In the genomic region with DNA sequence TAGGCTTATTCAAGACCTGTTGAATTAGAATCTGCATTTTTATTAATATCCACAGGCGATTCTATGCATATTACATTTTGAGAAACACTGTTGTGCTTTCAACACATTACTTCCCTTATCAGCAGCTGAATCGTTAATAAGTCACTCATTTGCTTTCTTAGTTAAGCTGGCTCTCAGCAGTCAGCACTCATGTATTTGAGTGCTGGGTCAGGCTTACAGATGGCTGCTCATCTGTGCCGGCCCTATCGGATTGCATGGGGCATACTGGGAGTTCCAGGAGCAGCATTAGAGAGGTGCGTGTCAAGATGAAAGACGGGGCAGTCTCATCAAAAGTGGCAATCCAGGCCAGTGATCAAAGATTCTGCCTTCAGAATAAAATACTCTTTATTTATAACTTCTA, we compare ENCODE assay signal across 34 cellular contexts. TPM values are rescaled to one million over a fixed set of nuclear protein-coding genes. Genes with fewer than 3 reads are reported as not detected.
DNase-seq lines count a peak whose midpoint lies in the region; ATAC-seq and TF ChIP-seq lines count a peak whose summit lies in the region.
"Had no signal": no experiment of that assay in that cellular context is flagged by ENCODE, and none has a peak within 500 bp of the region (broad histone marks: within the 10 kb centered on the region; RNA-seq: fewer than 3 reads in every experiment).

No MANE protein-coding gene starts in this region.

- H3K9me3 Mint-ChIP-seq in progenitor cell of endocrine pancreas (ENCODE audit: low read depth), result no peaks in the 10 kb centered on the region
- H3K9me3 Mint-ChIP-seq: brain; CD4-positive, alpha-beta memory T cell; H9; mesothelial cell of epicardium had no signal

- no peaks in the 10 kb centered on the region for H3K36me3 ChIP-seq in endocrine pancreas (ENCODE audit: control insufficient read depth, insufficient read depth, low read length)
- H3K36me3 ChIP-seq in osteoblast (ENCODE audit: insufficient read depth, low read length), result no peaks in the 10 kb centered on the region
- H3K36me3 ChIP-seq: gastrocnemius medialis, suprapubic skin had no signal

- H3K27ac Mint-ChIP-seq in progenitor cell of endocrine pancreas, result peak overlapping the region; percentile 38
- H3K27ac Mint-ChIP-seq: activated CD4-positive, alpha-beta T cell treated with anti-CD3 and anti-CD28 coated beads for 36 hours; activated CD8-positive, alpha-beta T cell treated with anti-CD3 and anti-CD28 coated beads, Interleukin-2, amount 10 ng/mL, durations not matched to agents 7 days and 5 days; brain; CD4-positive, alpha-beta memory T cell; H9; mesothelial cell of epicardium; naive thymus-derived CD4-positive, alpha-beta T cell had no signal

- peaks cover 3% of the 10 kb centered on the region for H3K4me1 ChIP-seq in endocrine pancreas (ENCODE audit: control insufficient read depth, insufficient read depth, low read length)
- no peaks in the 10 kb centered on the region for H3K4me1 ChIP-seq in osteoblast (ENCODE audit: insufficient read depth, low read length)
- H3K4me1 ChIP-seq: gastrocnemius medialis, suprapubic skin had no signal

- H3K9me3 ChIP-seq in endocrine pancreas (ENCODE audit: control insufficient read depth, low read length), result no peaks in the 10 kb centered on the region
- H3K9me3 ChIP-seq in osteoblast (ENCODE audit: low read depth, low read length), result no peaks in the 10 kb centered on the region
- H3K9me3 ChIP-seq: gastrocnemius medialis, suprapubic skin had no signal

- no peaks in the 10 kb centered on the region for H3K36me3 Mint-ChIP-seq in progenitor cell of endocrine pancreas (ENCODE audit: insufficient read depth)
- H3K36me3 Mint-ChIP-seq: brain; CD4-positive, alpha-beta memory T cell; mesothelial cell of epicardium; naive thymus-derived CD4-positive, alpha-beta T cell had no signal

- H3K4me1 Mint-ChIP-seq in progenitor cell of endocrine pancreas (ENCODE audit: low read depth), result peaks cover 10% of the 10 kb centered on the region
- H3K4me1 Mint-ChIP-seq: activated CD4-positive, alpha-beta T cell treated with anti-CD3 and anti-CD28 coated beads for 36 hours; brain; CD4-positive, alpha-beta memory T cell; H9; mesothelial cell of epicardium; naive thymus-derived CD4-positive, alpha-beta T cell had no signal

- H3K4me3 ChIP-seq in endocrine pancreas (ENCODE audit: control insufficient read depth, insufficient read depth, low read length) (peak overlapping the region; percentile 1), osteoblast (ENCODE audit: insufficient read depth, low read length) (no peak overlapping the region)
- H3K4me3 ChIP-seq: gastrocnemius medialis, GM12878, skin epidermis, suprapubic skin had no signal

- H3K79me2 ChIP-seq in osteoblast (ENCODE audit: insufficient read depth, low read length), result no peaks in the 10 kb centered on the region

- ATAC-seq in GM19463 (IDR thresholded peaks at IDR 0.05; ENCODE audit: unreplicated experiment), result no peak
- ATAC-seq: activated CD4-positive, alpha-beta T cell treated with anti-CD3 and anti-CD28 coated beads for 36 hours; activated CD8-positive, alpha-beta T cell treated with anti-CD3 and anti-CD28 coated beads, Interleukin-2, amount 10 ng/mL, durations not matched to agents 7 days and 5 days; gastrocnemius medialis; GM12878; left ventricle myocardium superior; naive thymus-derived CD4-positive, alpha-beta T cell had no signal

- no peak overlapping the region for H3K4me2 ChIP-seq in osteoblast (ENCODE audit: insufficient read depth, low read length)

- DNase-seq in DMS53 treated with DMSO at 0.1 percent for 48 hours (lab: John Stamatoyannopoulos, UW; ENCODE audit: unreplicated experiment), result peak; percentile 76
- peak; percentile 91 for DNase-seq in left kidney (ENCODE audit: low read depth, low spot score)
- no peak for DNase-seq in progenitor cell of endocrine pancreas (ENCODE audit: low spot score, unreplicated experiment)
- DNase-seq in midbrain (lab: John Stamatoyannopoulos, UW), result no peak
- DNase-seq in osteoblast (ENCODE audit: insufficient read length, low spot score, missing footprints), result no peak
- DNase-seq: activated CD4-positive, alpha-beta T cell treated with anti-CD3 and anti-CD28 coated beads for 36 hours; activated CD8-positive, alpha-beta T cell treated with anti-CD3 and anti-CD28 coated beads, Interleukin-2, amount 10 ng/mL, durations not matched to agents 7 days and 5 days; activated naive CD4-positive, alpha-beta T cell treated with anti-CD3 and anti-CD28 coated beads, Interleukin-2, amount 50 U/mL, for 16 hours; CD4-positive, alpha-beta memory T cell; dermis blood vessel endothelial cell; gastrocnemius medialis; H9; hippocampal formation; left ventricle myocardium superior; MM.1S; naive thymus-derived CD4-positive, alpha-beta T cell; NCI-H1105 treated with DMSO at 0.1 percent for 48 hours; NCI-H187 treated with DMSO at 0.1 percent for 48 hours; NCI-H226; retina; SIG-M5; stimulated activated naive CD4-positive, alpha-beta T cell treated with Interleukin-2 at 50 U/mL for 16 hours had no signal

- no peak overlapping the region for H2AFZ ChIP-seq in osteoblast (ENCODE audit: low read length)

- no peak overlapping the region for H3K9ac ChIP-seq in endocrine pancreas (ENCODE audit: control insufficient read depth, insufficient read depth, low read length)

- no peak overlapping the region for H3K27ac ChIP-seq in osteoblast (ENCODE audit: low read depth, low read length)
- H3K27ac ChIP-seq: gastrocnemius medialis, HL-60, skin epidermis, suprapubic skin had no signal

- H3K27me3 Mint-ChIP-seq in progenitor cell of endocrine pancreas, result no peaks in the 10 kb centered on the region
- H3K27me3 Mint-ChIP-seq: activated CD4-positive, alpha-beta T cell treated with anti-CD3 and anti-CD28 coated beads for 36 hours; brain; CD4-positive, alpha-beta memory T cell had no signal

- H3K27me3 ChIP-seq in endocrine pancreas (ENCODE audit: control insufficient read depth, insufficient read depth, low read length) (no peaks in the 10 kb centered on the region), osteoblast (ENCODE audit: insufficient read depth, low read length) (no peaks in the 10 kb centered on the region)
- H3K27me3 ChIP-seq: gastrocnemius medialis, suprapubic skin had no signal

- no peak overlapping the region for H3K4me3 Mint-ChIP-seq in progenitor cell of endocrine pancreas (ENCODE audit: low read depth)
- H3K4me3 Mint-ChIP-seq: activated CD4-positive, alpha-beta T cell treated with anti-CD3 and anti-CD28 coated beads for 36 hours; activated CD8-positive, alpha-beta T cell treated with anti-CD3 and anti-CD28 coated beads, Interleukin-2, amount 10 ng/mL, durations not matched to agents 7 days and 5 days; brain; CD4-positive, alpha-beta memory T cell; H9; mesothelial cell of epicardium; naive thymus-derived CD4-positive, alpha-beta T cell had no signal

- no peaks in the 10 kb centered on the region for H4K20me1 ChIP-seq in osteoblast (ENCODE audit: insufficient read depth, low read length)

- TF ChIP-seq CTCF in progenitor cell of endocrine pancreas (IDR thresholded peaks at IDR 0.05; ENCODE audit: unreplicated experiment), result no peak
- TF ChIP-seq CTCF in osteoblast (IDR thresholded peaks at IDR 0.05; ENCODE audit: extremely low read depth, low read depth, low read length), result no peak

RNA-seq across cellular contexts. Expression of gene OR51L1, which starts 10.8 kb away (rescaled TPM):
- total RNA-seq in progenitor cell of endocrine pancreas (not detected in 2 replicates), osteoblast (not detected in 2 replicates)
- total RNA-seq: A673; activated CD4-positive, alpha-beta T cell treated with anti-CD3 and anti-CD28 coated beads for 36 hours; activated CD8-positive, alpha-beta T cell treated with anti-CD3 and anti-CD28 coated beads, Interleukin-2, amount 10 ng/mL, durations not matched to agents 7 days and 5 days; CD4-positive, alpha-beta memory T cell; dermis blood vessel endothelial cell; gastrocnemius medialis; GM12878; H9; left ventricle myocardium superior; mesothelial cell of epicardium; naive thymus-derived CD4-positive, alpha-beta T cell; omental fat pad; suprapubic skin; T-helper 2 cell treated with Interferon-gamma antibody and Interleukin-4, amounts not matched to agents 100 ng/mL and 5 ng/mL, for 36 hours; ureter had no signal

RNA-seq across cellular contexts. Expression of gene OR51A2, which starts 28.3 kb away (rescaled TPM):
- total RNA-seq in progenitor cell of endocrine pancreas (not detected in 2 replicates), osteoblast (not detected in 2 replicates)
- total RNA-seq: A673; activated CD4-positive, alpha-beta T cell treated with anti-CD3 and anti-CD28 coated beads for 36 hours; activated CD8-positive, alpha-beta T cell treated with anti-CD3 and anti-CD28 coated beads, Interleukin-2, amount 10 ng/mL, durations not matched to agents 7 days and 5 days; CD4-positive, alpha-beta memory T cell; dermis blood vessel endothelial cell; gastrocnemius medialis; GM12878; H9; left ventricle myocardium superior; mesothelial cell of epicardium; naive thymus-derived CD4-positive, alpha-beta T cell; omental fat pad; suprapubic skin; T-helper 2 cell treated with Interferon-gamma antibody and Interleukin-4, amounts not matched to agents 100 ng/mL and 5 ng/mL, for 36 hours; ureter had no signal

RNA-seq across cellular contexts. Expression of gene OR51A4, which starts 36.4 kb away (rescaled TPM):
- total RNA-seq in progenitor cell of endocrine pancreas (not detected in 2 replicates), osteoblast (not detected in 2 replicates)
- total RNA-seq: A673; activated CD4-positive, alpha-beta T cell treated with anti-CD3 and anti-CD28 coated beads for 36 hours; activated CD8-positive, alpha-beta T cell treated with anti-CD3 and anti-CD28 coated beads, Interleukin-2, amount 10 ng/mL, durations not matched to agents 7 days and 5 days; CD4-positive, alpha-beta memory T cell; dermis blood vessel endothelial cell; gastrocnemius medialis; GM12878; H9; left ventricle myocardium superior; mesothelial cell of epicardium; naive thymus-derived CD4-positive, alpha-beta T cell; omental fat pad; suprapubic skin; T-helper 2 cell treated with Interferon-gamma antibody and Interleukin-4, amounts not matched to agents 100 ng/mL and 5 ng/mL, for 36 hours; ureter had no signal

RNA-seq across cellular contexts. Expression of gene OR51G1, which starts 59.7 kb away (rescaled TPM):
- total RNA-seq in progenitor cell of endocrine pancreas (not detected in 2 replicates), osteoblast (not detected in 2 replicates)
- total RNA-seq: A673; activated CD4-positive, alpha-beta T cell treated with anti-CD3 and anti-CD28 coated beads for 36 hours; activated CD8-positive, alpha-beta T cell treated with anti-CD3 and anti-CD28 coated beads, Interleukin-2, amount 10 ng/mL, durations not matched to agents 7 days and 5 days; CD4-positive, alpha-beta memory T cell; dermis blood vessel endothelial cell; gastrocnemius medialis; GM12878; H9; left ventricle myocardium superior; mesothelial cell of epicardium; naive thymus-derived CD4-positive, alpha-beta T cell; omental fat pad; suprapubic skin; T-helper 2 cell treated with Interferon-gamma antibody and Interleukin-4, amounts not matched to agents 100 ng/mL and 5 ng/mL, for 36 hours; ureter had no signal

Comparison
In these comparisons a context has a peak if more than half of its experiments do, and no peak if none do; other contexts are left out.
1. DNase-seq: peak in DMS53 treated with DMSO at 0.1 percent for 48 hours (single experiment) and left kidney (single experiment); none in progenitor cell of endocrine pancreas (single experiment), midbrain (single experiment) and osteoblast (single experiment).